8 cellular contexts compared by ENCODE assay signal in genomic region chr17:50935201-50936124, GRCh38.
A peak's percentile ranks its signal among the peaks of the same experiment; 100 is the strongest.
DNase-seq lines count a peak whose midpoint lies in the region; ATAC-seq and TF ChIP-seq lines count a peak whose summit lies in the region.

No MANE protein-coding gene starts in this region.

- H3K4me3 ChIP-seq in IMR-90 (ENCODE audit: insufficient read depth, low read depth, low read length) (no peak overlapping the region), spleen (no peak overlapping the region)

- no peak overlapping the region for H3K9ac ChIP-seq in IMR-90 (ENCODE audit: low read depth, low read length)

- POLR2A ChIA-PET in IMR-90 (lab: Charles Lee; ENCODE audit: unreplicated experiment), result interaction anchor here (0.5 to 0.9 kb wide), 2 partner anchors 70 to 72 kb away, joined by 3 to 4 read pairs; no protein-coding TSS in a partner anchor
- POLR2A ChIA-PET in activated CD8-positive, alpha-beta T cell treated with anti-CD3 and anti-CD28 coated beads, Interleukin-2, amount 10 ng/mL, durations not matched to agents 7 days and 5 days (lab: Charles Lee), result interaction anchor here (0.8 to 3.1 kb wide), 4 partner anchors 9 to 69 kb away, joined by 3 to 12 read pairs (median 3); partner anchors contain the start of gene TOB1

- CTCF ChIA-PET in IMR-90 (lab: Yijun Ruan, JAX), result interaction anchor here (0.7 to 1.4 kb wide), 2 partner anchors 84 to 451 kb away, joined by 3 read pairs; no protein-coding TSS in a partner anchor
- CTCF ChIA-PET in activated CD8-positive, alpha-beta T cell treated with anti-CD3 and anti-CD28 coated beads, Interleukin-2, amount 10 ng/mL, durations not matched to agents 7 days and 5 days (lab: Charles Lee), result interaction anchor here (1.3 to 1.9 kb wide), 2 partner anchors 14 to 83 kb away, joined by 5 to 6 read pairs; no protein-coding TSS in a partner anchor

- H2AK5ac ChIP-seq in IMR-90 (ENCODE audit: low read depth, low read length), result no peak overlapping the region

- peaks cover 7% of the 10 kb centered on the region for H3K4me1 ChIP-seq in IMR-90 (ENCODE audit: control insufficient read depth, insufficient read depth, low read length)
- H3K4me1 ChIP-seq in spleen, result peaks cover 6 to 40% (median 22%) of the 10 kb centered on the region in 6 donors

- H3K4me1 Mint-ChIP-seq in activated naive CD8-positive, alpha-beta T cell treated with anti-CD3 and anti-CD28 coated beads for 36 hours, result peaks cover 9% of the 10 kb centered on the region
- peaks cover 12% of the 10 kb centered on the region for H3K4me1 Mint-ChIP-seq in activated CD8-positive, alpha-beta T cell treated with anti-CD3 and anti-CD28 coated beads, Interleukin-2, amount 10 ng/mL, durations not matched to agents 7 days and 5 days (ENCODE audit: low read depth)

- no peak overlapping the region for H3K23ac ChIP-seq in IMR-90 (ENCODE audit: low read depth, low read length)

- TF ChIP-seq POLR2A in IMR-90 (IDR thresholded peaks at IDR 0.05; ENCODE audit: low read depth, low read length), result no peak
- TF ChIP-seq POLR2A in spleen (IDR thresholded peaks at IDR 0.05), result no peak

- no peak for TF ChIP-seq RAD21 in IMR-90 (IDR thresholded peaks at IDR 0.05; ENCODE audit: low read length)

- H3K56ac ChIP-seq in IMR-90 (ENCODE audit: extremely low read depth, insufficient read depth, low read length), result no peak overlapping the region

- H3K36me3 ChIP-seq in IMR-90 (ENCODE audit: control insufficient read depth, insufficient read depth, low read length), result no peaks in the 10 kb centered on the region
- no peaks in the 10 kb centered on the region for H3K36me3 ChIP-seq in spleen

- H3K14ac ChIP-seq in IMR-90 (replicated peaks; ENCODE audit: low read depth, low read length), result no peak overlapping the region

- no peak overlapping the region for H2BK20ac ChIP-seq in IMR-90 (ENCODE audit: low read depth, low read length)

- H3K9me3 ChIP-seq in IMR-90 (ENCODE audit: control insufficient read depth, insufficient read depth, low read length) (no peaks in the 10 kb centered on the region), spleen (no peaks in the 10 kb centered on the region)

- DNase-seq in IMR-90 (no peak), amygdala (lab: John Stamatoyannopoulos, UW) (peak in 51 of 56 donors; percentile 23 to 92 (median 72)), hypothalamus (lab: John Stamatoyannopoulos, UW) (peak in 47 of 51 donors; percentile 17 to 92 (median 74)), spleen (peak; percentile 84), germinal center (ENCODE audit: low spot score) (no peak)
- DNase-seq in activated naive CD8-positive, alpha-beta T cell treated with anti-CD3 and anti-CD28 coated beads for 36 hours, result no peak
- no peak for DNase-seq in activated CD8-positive, alpha-beta T cell treated with anti-CD3 and anti-CD28 coated beads, Interleukin-2, amount 10 ng/mL, durations not matched to agents 7 days and 5 days
- no peak for DNase-seq in activated CD4-positive, CD25-positive, alpha-beta regulatory T cell (lab: John Stamatoyannopoulos, UW)

- H3K27ac ChIP-seq in IMR-90 (ENCODE audit: insufficient read depth, low read length) (no peak overlapping the region), spleen (peak overlapping the region in 5 of 8 donors; percentile 5 to 47 (median 36))

- H3K27ac Mint-ChIP-seq in activated naive CD8-positive, alpha-beta T cell treated with anti-CD3 and anti-CD28 coated beads for 36 hours, result no peak overlapping the region
- no peak overlapping the region for H3K27ac Mint-ChIP-seq in activated CD8-positive, alpha-beta T cell treated with anti-CD3 and anti-CD28 coated beads, Interleukin-2, amount 10 ng/mL, durations not matched to agents 7 days and 5 days

- no peak overlapping the region for H4K91ac ChIP-seq in IMR-90 (ENCODE audit: insufficient read depth, low read depth, low read length)

- TF ChIP-seq CTCF in IMR-90 (conservative IDR thresholded peaks at IDR 0.05; ENCODE audit: low read depth, low read length) (no peak), spleen (IDR thresholded peaks at IDR 0.05 in 8 of 11, conservative IDR thresholded peaks at IDR 0.05 in 3 of 11) (no peak)

- 89% methylated on average over 11 of the region's 19 CpGs; no CpG with 5 or more reads in 1 of the 2 experiments for WGBS in IMR-90 (ENCODE audit: extremely low coverage in 2 of 2, insufficient read length in 1 of 2), 2 experiments
- WGBS in spleen, 5 donors, result 62 to 72% (median 65%) methylated on average over 19 of the region's 19 CpGs

- no peak overlapping the region for H3K18ac ChIP-seq in IMR-90 (ENCODE audit: low read depth, low read length)

- H2BK5ac ChIP-seq in IMR-90 (ENCODE audit: low read depth, low read length, poor library complexity, severe bottlenecking), result no peak overlapping the region

- peaks cover 12% of the 10 kb centered on the region for H3K9me1 ChIP-seq in IMR-90 (ENCODE audit: insufficient read depth, low read length)

- dilution Hi-C loops in IMR-90 (cut with HindIII; ENCODE audit: low sequenced_read_pairs, unreplicated experiment), result no loop called here

- no peaks in the 10 kb centered on the region for H3K9me3 Mint-ChIP-seq in activated naive CD8-positive, alpha-beta T cell treated with anti-CD3 and anti-CD28 coated beads for 36 hours
- H3K9me3 Mint-ChIP-seq in activated CD8-positive, alpha-beta T cell treated with anti-CD3 and anti-CD28 coated beads, Interleukin-2, amount 10 ng/mL, durations not matched to agents 7 days and 5 days (ENCODE audit: insufficient read depth), result no peaks in the 10 kb centered on the region

- H4K8ac ChIP-seq in IMR-90 (ENCODE audit: low read depth in 2 of 2, low read length in 2 of 2), result no peak overlapping the region

- no peak overlapping the region; the same call in 1 of the 2 replicates for H2BK120ac ChIP-seq in IMR-90 (ENCODE audit: low read depth, low read length)

- ATAC-seq in IMR-90 (ENCODE audit: low read depth), result no peak
- no peak for ATAC-seq in activated CD8-positive, alpha-beta T cell treated with anti-CD3 and anti-CD28 coated beads, Interleukin-2, amount 10 ng/mL, durations not matched to agents 7 days and 5 days

- no peaks in the 10 kb centered on the region for H3K79me1 ChIP-seq in IMR-90 (ENCODE audit: low read depth in 1 of 2, low read length in 2 of 2)

- no peak overlapping the region for H3K4me2 ChIP-seq in IMR-90 (ENCODE audit: low read depth, low read length)

- H3K4me3 Mint-ChIP-seq in activated naive CD8-positive, alpha-beta T cell treated with anti-CD3 and anti-CD28 coated beads for 36 hours, result no peak overlapping the region
- no peak overlapping the region for H3K4me3 Mint-ChIP-seq in activated CD8-positive, alpha-beta T cell treated with anti-CD3 and anti-CD28 coated beads, Interleukin-2, amount 10 ng/mL, durations not matched to agents 7 days and 5 days

- H2AFZ ChIP-seq in IMR-90 (replicated peaks; ENCODE audit: low read length, poor library complexity), result peak overlapping the region; percentile 40

- no peaks in the 10 kb centered on the region for H4K20me1 ChIP-seq in IMR-90 (ENCODE audit: insufficient read depth, low read length)

- intact Hi-C loops in IMR-90 (cut with micrococcal nuclease), result no loop called here
- intact Hi-C loops in spleen (cut with DNase I; ENCODE audit: low total_unique reads), result no loop called here

- no peak overlapping the region for H4K5ac ChIP-seq in IMR-90 (ENCODE audit: low read depth, low read length)

- BruUV-seq in IMR-90 (replicated peaks; lab: Mats Ljungman, UMichigan), result no TSS peak

- H2AK9ac ChIP-seq in IMR-90 (replicated peaks; ENCODE audit: low read depth, low read length, poor library complexity), result no peak overlapping the region

- H3K27me3 ChIP-seq in IMR-90 (ENCODE audit: control insufficient read depth, insufficient read depth, low read length), result no peaks in the 10 kb centered on the region
- H3K27me3 ChIP-seq in spleen (replicated peaks in 1 of 7), result peaks cover 0 to 11% (median 0%) of the 10 kb centered on the region in 7 donors

- in situ Hi-C loops in IMR-90 (cut with MboI; ENCODE audit: low sequenced_read_pairs), result no loop called here

- H3K36me3 Mint-ChIP-seq in activated naive CD8-positive, alpha-beta T cell treated with anti-CD3 and anti-CD28 coated beads for 36 hours, result no peaks in the 10 kb centered on the region
- no peaks in the 10 kb centered on the region for H3K36me3 Mint-ChIP-seq in activated CD8-positive, alpha-beta T cell treated with anti-CD3 and anti-CD28 coated beads, Interleukin-2, amount 10 ng/mL, durations not matched to agents 7 days and 5 days (ENCODE audit: low read depth)

- H3K4ac ChIP-seq in IMR-90 (ENCODE audit: low read depth, low read length), result no peak overlapping the region

- H2BK15ac ChIP-seq in IMR-90 (ENCODE audit: low read depth, low read length), result no peak overlapping the region

- no peaks in the 10 kb centered on the region for H3K27me3 Mint-ChIP-seq in activated naive CD8-positive, alpha-beta T cell treated with anti-CD3 and anti-CD28 coated beads for 36 hours
- peaks cover 7% of the 10 kb centered on the region for H3K27me3 Mint-ChIP-seq in activated CD8-positive, alpha-beta T cell treated with anti-CD3 and anti-CD28 coated beads, Interleukin-2, amount 10 ng/mL, durations not matched to agents 7 days and 5 days (ENCODE audit: low read depth)

TF ChIP-seq in IMR-90, 13 proteins besides CTCF, POLR2A, EP300 and RAD21 (continues in another document):
- TF ChIP-seq CHD1 (IDR thresholded peaks at IDR 0.05; ENCODE audit: low read depth, low read length), result no peak
- TF ChIP-seq, protein P1, sequence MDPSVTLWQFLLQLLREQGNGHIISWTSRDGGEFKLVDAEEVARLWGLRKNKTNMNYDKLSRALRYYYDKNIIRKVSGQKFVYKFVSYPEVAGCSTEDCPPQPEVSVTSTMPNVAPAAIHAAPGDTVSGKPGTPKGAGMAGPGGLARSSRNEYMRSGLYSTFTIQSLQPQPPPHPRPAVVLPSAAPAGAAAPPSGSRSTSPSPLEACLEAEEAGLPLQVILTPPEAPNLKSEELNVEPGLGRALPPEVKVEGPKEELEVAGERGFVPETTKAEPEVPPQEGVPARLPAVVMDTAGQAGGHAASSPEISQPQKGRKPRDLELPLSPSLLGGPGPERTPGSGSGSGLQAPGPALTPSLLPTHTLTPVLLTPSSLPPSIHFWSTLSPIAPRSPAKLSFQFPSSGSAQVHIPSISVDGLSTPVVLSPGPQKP (IDR thresholded peaks at IDR 0.05; ENCODE audit: borderline replicate concordance, low read depth, low read length), result no peak
- no peak for TF ChIP-seq FOS (IDR thresholded peaks at IDR 0.05; ENCODE audit: low read depth, low read length)
- TF ChIP-seq MXI1 (IDR thresholded peaks at IDR 0.05; ENCODE audit: borderline replicate concordance, low read depth, low read length), result no peak
- no peak for TF ChIP-seq SMC3 (IDR thresholded peaks at IDR 0.05; ENCODE audit: low read depth, low read length)
- TF ChIP-seq RCOR1 (IDR thresholded peaks at IDR 0.05; ENCODE audit: insufficient replicate concordance, low read length), result no peak
- TF ChIP-seq MAZ (IDR thresholded peaks at IDR 0.05; ENCODE audit: borderline replicate concordance, low read depth, low read length), result no peak
- TF ChIP-seq MAFK (IDR thresholded peaks at IDR 0.05; ENCODE audit: low read depth, low read length), result no peak
- no peak for TF ChIP-seq RFX5 (IDR thresholded peaks at IDR 0.05; ENCODE audit: low read depth, low read length)
- TF ChIP-seq NFE2L2 (IDR thresholded peaks at IDR 0.05; ENCODE audit: low read depth, low read length), result no peak

Comparison
In these comparisons a context has a peak if more than half of its experiments do, and no peak if none do; other contexts are left out.
1. DNase-seq: peak in amygdala (51 of 56), hypothalamus (47 of 51) and spleen (single experiment); none in IMR-90 (single experiment), activated naive CD8-positive, alpha-beta T cell treated with anti-CD3 and anti-CD28 coated beads for 36 hours (single experiment), activated CD8-positive, alpha-beta T cell treated with anti-CD3 and anti-CD28 coated beads, Interleukin-2, amount 10 ng/mL, durations not matched to agents 7 days and 5 days (single experiment), germinal center (single experiment) and activated CD4-positive, CD25-positive, alpha-beta regulatory T cell (0 of 4).